In the genomic region with DNA sequence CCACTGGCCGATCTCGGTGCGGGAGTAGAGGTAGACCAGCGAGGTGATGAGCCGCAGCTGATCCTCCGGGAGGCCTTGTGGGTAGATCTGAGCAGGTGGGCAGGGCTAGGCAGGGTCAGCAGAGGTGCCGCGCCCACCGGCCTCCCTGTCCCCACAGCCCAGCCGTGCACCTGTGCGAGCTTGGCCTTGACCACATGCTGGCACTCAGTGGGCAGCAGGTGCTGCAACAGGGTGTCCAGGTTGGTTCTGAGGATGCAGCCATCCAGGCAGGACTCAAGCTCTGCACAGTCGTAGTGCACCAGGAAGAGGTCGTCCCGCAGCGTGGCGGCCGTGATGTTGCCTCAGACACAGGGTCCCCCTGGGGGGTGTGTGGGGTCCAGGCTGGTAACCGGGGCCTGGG, we compare ENCODE assay signal across 29 cellular contexts. TPM values are rescaled to one million over a fixed set of nuclear protein-coding genes. Genes with fewer than 3 reads are reported as not detected.
"Had no signal": no experiment of that assay in that cellular context is flagged by ENCODE, and none has a peak within 500 bp of the region (broad histone marks: within the 10 kb centered on the region; RNA-seq: fewer than 3 reads in every experiment).

No MANE protein-coding gene starts in this region.

- H3K4me3 Mint-ChIP-seq: IgD-negative memory B cell had no signal

- H3K4me2 ChIP-seq: KMS-11, PC-9 had no signal

- H3K36me3 ChIP-seq: SJSA1 had no signal

- H3K9ac ChIP-seq: KMS-11 had no signal

- H3K27ac ChIP-seq: KMS-11, PC-9, SJSA1, SK-N-MC had no signal

- H3K27me3 ChIP-seq: SJSA1 had no signal

- H2AFZ ChIP-seq: PC-9 had no signal

- H3K36me3 Mint-ChIP-seq: IgD-negative memory B cell had no signal

- H3K9me3 Mint-ChIP-seq: IgD-negative memory B cell had no signal

- ATAC-seq: HepG2, K562 had no signal

- H3K4me3 ChIP-seq: K562, PC-9, SJSA1, SK-N-MC had no signal

- FAIRE-seq: HepG2, K562, RCC 7860 had no signal

- H3K9me3 ChIP-seq: SJSA1 had no signal

- H3K27ac Mint-ChIP-seq: IgD-negative memory B cell had no signal

- DNase-seq: Kasumi-1; MV-4-11; NCI-H1048; NCI-H1105 treated with DMSO at 0.1 percent for 48 hours; NCI-H1417 treated with DMSO at 0.1 percent for 48 hours; NCI-H1694; NCI-H187 treated with DMSO at 0.1 percent for 48 hours; NCI-H2029 treated with DMSO at 0.1 percent for 48 hours; NCI-H2107; NCI-H2227 treated with DMSO at 0.1 percent for 48 hours; NCI-H524; NCI-H526 treated with DMSO at 0.1 percent for 48 hours; NCI-H748 treated with DMSO at 0.1 percent for 48 hours; NK-92 treated with Interleukin-12 subunit alpha and Interleukin-12 subunit beta, amount 100 ng/mL, for 24 hours; OCI-M1; PC-9; Right ventricle myocardium superior; SIG-M5 had no signal

- H3K4me1 ChIP-seq: SJSA1 had no signal

RNA-seq across cellular contexts. Expression of gene MSLN, which starts 12.4 kb away (rescaled TPM):
- total RNA-seq: K562; SJSA1; T-helper 1 cell treated with Interleukin-12 subunit alpha and Interleukin-12 subunit beta and Interleukin-4 antibody, amounts not matched to agents 30 ng/mL and 1 ng/mL, for 36 hours had no signal
- polyA plus RNA-seq: IgD-negative memory B cell, K562 had no signal

RNA-seq across cellular contexts. Expression of gene GNG13, which starts 27.6 kb away (rescaled TPM):
- total RNA-seq: HepG2; HT-29; K562; M059J; NCI-H460; PC-9; Right ventricle myocardium superior; SJSA1; T-helper 1 cell treated with Interleukin-12 subunit alpha and Interleukin-12 subunit beta and Interleukin-4 antibody, amounts not matched to agents 30 ng/mL and 1 ng/mL, for 36 hours had no signal
- polyA plus RNA-seq: HepG2, IgD-negative memory B cell, K562 had no signal
